19 cellular contexts compared by ENCODE assay signal in the genomic region with DNA sequence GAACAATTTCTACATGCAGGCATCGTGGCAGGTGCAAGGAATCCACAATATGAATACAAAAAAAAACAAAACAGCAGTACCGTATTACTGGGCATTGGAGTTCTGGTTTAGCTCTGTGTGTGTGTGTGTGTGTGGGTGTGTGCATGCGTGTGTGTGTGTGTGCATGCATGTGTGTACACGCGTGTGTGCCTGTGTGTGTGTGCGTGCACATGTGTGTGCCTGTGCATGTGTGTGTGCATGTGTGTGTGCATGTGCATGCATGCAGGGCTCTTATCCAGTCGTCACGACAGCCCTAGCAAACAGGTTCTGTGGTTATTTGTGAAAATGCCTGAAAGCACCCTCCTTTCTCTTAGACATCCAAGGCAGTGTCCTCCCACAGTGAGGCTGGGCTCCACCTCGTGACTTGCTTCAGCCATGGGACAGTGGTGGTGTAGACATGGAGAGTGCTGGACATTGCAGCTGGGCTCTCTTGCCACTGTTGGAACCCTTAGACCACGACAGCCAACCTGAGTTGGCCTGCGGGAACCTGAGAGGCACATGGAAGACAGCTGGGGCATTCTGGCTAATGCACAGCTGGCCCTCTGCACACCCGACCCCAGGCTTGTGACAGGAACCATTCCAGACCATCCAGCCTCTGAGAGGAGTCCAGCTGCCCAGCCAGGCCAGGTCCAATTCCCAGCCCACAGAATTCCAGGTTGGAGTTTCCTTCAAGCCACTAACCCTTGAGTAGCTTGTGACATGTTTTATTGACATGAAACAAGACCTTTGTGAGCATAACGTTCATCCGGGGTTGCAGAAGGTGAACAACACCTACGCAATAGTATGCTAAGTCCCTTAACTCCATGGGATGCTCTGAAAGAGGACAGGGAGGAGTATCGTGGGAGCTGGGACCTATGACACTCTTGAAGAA.
A peak's percentile ranks its signal among the peaks of the same experiment; 100 is the strongest.
DNase-seq lines count a peak whose midpoint lies in the region; ATAC-seq, FAIRE-seq and TF ChIP-seq lines count a peak whose summit lies in the region.
"Had no signal": no experiment of that assay in that cellular context is flagged by ENCODE, and none has a peak within 500 bp of the region (broad histone marks: within the 10 kb centered on the region; RNA-seq: fewer than 3 reads in every experiment).

No MANE protein-coding gene starts in this region.

- no peak overlapping the region for H2AFZ ChIP-seq in neuronal stem cell (ENCODE audit: low read length)

- H4K8ac ChIP-seq in neuronal stem cell (ENCODE audit: low read depth, low read length): peak overlapping the region; percentile 52

- H3K4me3 Mint-ChIP-seq in activated CD8-positive, alpha-beta memory T cell treated with anti-CD3 and anti-CD28 coated beads, Interleukin-2, amount 10 ng/mL, durations not matched to agents 7 days and 5 days: no peak overlapping the region
- no peak overlapping the region for H3K4me3 Mint-ChIP-seq in activated T-helper 17 cell treated with anti-CD3 and anti-CD28 coated beads, Interleukin-2, amount 50 U/mL, for 72 hours
- H3K4me3 Mint-ChIP-seq: CD8-positive, alpha-beta T cell had no signal

- no peak for TF ChIP-seq POLR2A in vagina (IDR thresholded peaks at IDR 0.05)
- no peak for TF ChIP-seq POLR2A in GM12892 (IDR thresholded peaks at IDR 0.05; ENCODE audit: low read depth, low read length)

- no CpG with 5 or more reads among the region's 16 CpGs for WGBS in neuronal stem cell (ENCODE audit: extremely low coverage in 2 of 2, insufficient read length in 2 of 2, insufficient replicate concordance in 1 of 2), 2 donors

- H3K36me3 ChIP-seq in neuronal stem cell (replicated peaks in 1 of 2; ENCODE audit: control insufficient read depth in 2 of 2, insufficient read depth in 2 of 2, low read length in 2 of 2): no peaks in the 10 kb centered on the region
- H3K36me3 ChIP-seq in vagina: no peaks in the 10 kb centered on the region

- peak overlapping the region; percentile 59 for H3K23ac ChIP-seq in neuronal stem cell (ENCODE audit: low read depth, low read length, poor library complexity)

- no peak overlapping the region for H2BK5ac ChIP-seq in neuronal stem cell (ENCODE audit: low read length)

- no peak overlapping the region for H3K4ac ChIP-seq in neuronal stem cell (ENCODE audit: low read length)

- H4K91ac ChIP-seq in neuronal stem cell (ENCODE audit: low read depth, low read length, poor library complexity): no peak overlapping the region

- H2BK12ac ChIP-seq in neuronal stem cell (ENCODE audit: low read length): no peak overlapping the region

- H3K4me1 Mint-ChIP-seq in activated CD8-positive, alpha-beta memory T cell treated with anti-CD3 and anti-CD28 coated beads, Interleukin-2, amount 10 ng/mL, durations not matched to agents 7 days and 5 days: no peaks in the 10 kb centered on the region
- no peaks in the 10 kb centered on the region for H3K4me1 Mint-ChIP-seq in activated T-helper 17 cell treated with anti-CD3 and anti-CD28 coated beads, Interleukin-2, amount 50 U/mL, for 72 hours

- no peak overlapping the region for H3K27ac ChIP-seq in coronary artery
- H3K27ac ChIP-seq in neuronal stem cell (replicated peaks; ENCODE audit: low read length): no peak overlapping the region
- no peak overlapping the region for H3K27ac ChIP-seq in vagina
- H3K27ac ChIP-seq: KMS-11, RWPE1 had no signal

- no peak overlapping the region for H3K14ac ChIP-seq in neuronal stem cell (ENCODE audit: low read length)

- peak overlapping the region; percentile 20 for H3K18ac ChIP-seq in neuronal stem cell (ENCODE audit: low read length)

- H3K4me1 ChIP-seq in neuronal stem cell (ENCODE audit: control insufficient read depth in 2 of 2, insufficient read depth in 1 of 2, low read depth in 1 of 2, low read length in 2 of 2): peaks cover 0 to 3% of the 10 kb centered on the region in 2 donors
- no peaks in the 10 kb centered on the region for H3K4me1 ChIP-seq in vagina

- H3K27me3 Mint-ChIP-seq in activated CD8-positive, alpha-beta memory T cell treated with anti-CD3 and anti-CD28 coated beads, Interleukin-2, amount 10 ng/mL, durations not matched to agents 7 days and 5 days: no peaks in the 10 kb centered on the region
- H3K27me3 Mint-ChIP-seq in activated T-helper 17 cell treated with anti-CD3 and anti-CD28 coated beads, Interleukin-2, amount 50 U/mL, for 72 hours: peaks cover 7% of the 10 kb centered on the region

- CTCF ChIA-PET in activated CD8-positive, alpha-beta memory T cell treated with anti-CD3 and anti-CD28 coated beads, Interleukin-2, amount 10 ng/mL, durations not matched to agents 7 days and 5 days (lab: Charles Lee): no interaction called here

- H3K9me3 Mint-ChIP-seq in activated CD8-positive, alpha-beta memory T cell treated with anti-CD3 and anti-CD28 coated beads, Interleukin-2, amount 10 ng/mL, durations not matched to agents 7 days and 5 days (ENCODE audit: low read depth): peaks cover 2% of the 10 kb centered on the region
- H3K9me3 Mint-ChIP-seq in activated T-helper 17 cell treated with anti-CD3 and anti-CD28 coated beads, Interleukin-2, amount 50 U/mL, for 72 hours: peaks cover 4% of the 10 kb centered on the region
- H3K9me3 Mint-ChIP-seq: CD8-positive, alpha-beta T cell had no signal

- no peak overlapping the region for H3K4me3 ChIP-seq in coronary artery
- H3K4me3 ChIP-seq in neuronal stem cell (ENCODE audit: low read length in 2 of 2): no peak overlapping the region
- no peak overlapping the region for H3K4me3 ChIP-seq in vagina

- no peaks in the 10 kb centered on the region for H3K79me1 ChIP-seq in neuronal stem cell (ENCODE audit: low read depth, low read length)

- intact Hi-C loops in vagina (cut with DNase I): no loop called here

- no peak for FAIRE-seq in GM12892 (lab: Jason Lieb, UNC)
- FAIRE-seq: D721Med had no signal

- DNase-seq in activated CD8-positive, alpha-beta memory T cell treated with anti-CD3 and anti-CD28 coated beads, Interleukin-2, amount 10 ng/mL, durations not matched to agents 7 days and 5 days: peak; percentile 22
- DNase-seq in activated CD8-positive, alpha-beta memory T cell treated with anti-CD3 and anti-CD28 coated beads, Interleukin-2, amount 50 U/mL, for 4 hours: no peak
- DNase-seq in coronary artery (ENCODE audit: low spot score) (peak; percentile 55), neuronal stem cell (ENCODE audit: low spot score) (no peak), vagina (ENCODE audit: extremely low spot score in 2 of 2) (peak; percentile 77 to 79), GM12892 (ENCODE audit: insufficient read length) (no peak)
- DNase-seq: DMS79, HCEC 1CT, NCI-H1048, NCI-H1436 treated with DMSO at 0.1 percent for 48 hours, NCI-H2029 treated with DMSO at 0.1 percent for 48 hours, NCI-H748 treated with DMSO at 0.1 percent for 48 hours, PC-3 had no signal

- no peaks in the 10 kb centered on the region for H3K36me3 Mint-ChIP-seq in activated CD8-positive, alpha-beta memory T cell treated with anti-CD3 and anti-CD28 coated beads, Interleukin-2, amount 10 ng/mL, durations not matched to agents 7 days and 5 days
- H3K36me3 Mint-ChIP-seq in activated T-helper 17 cell treated with anti-CD3 and anti-CD28 coated beads, Interleukin-2, amount 50 U/mL, for 72 hours (ENCODE audit: low read depth): no peaks in the 10 kb centered on the region
- H3K36me3 Mint-ChIP-seq: CD8-positive, alpha-beta T cell had no signal

- H3K4me2 ChIP-seq in neuronal stem cell (ENCODE audit: insufficient read depth, low read length, poor library complexity, severe bottlenecking): no peak overlapping the region
- H3K4me2 ChIP-seq: KMS-11 had no signal

- no peaks in the 10 kb centered on the region for H3K27me3 ChIP-seq in neuronal stem cell (ENCODE audit: control insufficient read depth in 3 of 3, insufficient read depth in 3 of 3, low read depth in 1 of 3, low read length in 3 of 3)
- H3K27me3 ChIP-seq in vagina: no peaks in the 10 kb centered on the region

- H3K9me3 ChIP-seq in neuronal stem cell (replicated peaks in 1 of 2; ENCODE audit: control insufficient read depth in 2 of 2, insufficient read depth in 1 of 2, low read depth in 1 of 2, low read length in 2 of 2) (peaks cover 0 to 4% of the 10 kb centered on the region in 2 donors), vagina (no peaks in the 10 kb centered on the region)

- TF ChIP-seq CTCF in coronary artery (IDR thresholded peaks at IDR 0.05) (no peak), vagina (IDR thresholded peaks at IDR 0.05) (no peak)

- peak overlapping the region; percentile 38 for H3K9ac ChIP-seq in neuronal stem cell (ENCODE audit: low read depth, low read length, poor library complexity)
- H3K9ac ChIP-seq: KMS-11 had no signal

- no peak overlapping the region for H2BK15ac ChIP-seq in neuronal stem cell (ENCODE audit: low read length)

- H2BK120ac ChIP-seq in neuronal stem cell (ENCODE audit: low read depth, low read length): no peak overlapping the region

- H3K27ac Mint-ChIP-seq in activated CD8-positive, alpha-beta memory T cell treated with anti-CD3 and anti-CD28 coated beads, Interleukin-2, amount 10 ng/mL, durations not matched to agents 7 days and 5 days: no peak overlapping the region
- H3K27ac Mint-ChIP-seq in activated T-helper 17 cell treated with anti-CD3 and anti-CD28 coated beads, Interleukin-2, amount 50 U/mL, for 72 hours: no peak overlapping the region
- H3K27ac Mint-ChIP-seq: CD8-positive, alpha-beta T cell had no signal

- no peak overlapping the region for H2AK5ac ChIP-seq in neuronal stem cell (ENCODE audit: low read depth, low read length)

- ATAC-seq in activated CD8-positive, alpha-beta memory T cell treated with anti-CD3 and anti-CD28 coated beads, Interleukin-2, amount 10 ng/mL, durations not matched to agents 7 days and 5 days: no peak
- ATAC-seq in HG02763 (IDR thresholded peaks at IDR 0.05; ENCODE audit: unreplicated experiment): no peak
- ATAC-seq in activated T-helper 17 cell treated with anti-CD3 and anti-CD28 coated beads, Interleukin-2, amount 50 U/mL, for 72 hours (replicated peaks): no peak
- ATAC-seq: CD8-positive, alpha-beta T cell; PC-3 had no signal

Comparison
In these comparisons a context has a peak if more than half of its experiments do, and no peak if none do; other contexts are left out.
1. DNase-seq: peak in activated CD8-positive, alpha-beta memory T cell treated with anti-CD3 and anti-CD28 coated beads, Interleukin-2, amount 10 ng/mL, durations not matched to agents 7 days and 5 days (single experiment), coronary artery (single experiment) and vagina (2 of 2); none in activated CD8-positive, alpha-beta memory T cell treated with anti-CD3 and anti-CD28 coated beads, Interleukin-2, amount 50 U/mL, for 4 hours (single experiment), neuronal stem cell (single experiment) and GM12892 (single experiment).